14 cellular contexts compared by ENCODE assay signal in genomic region chr6:135322427-135323201, GRCh38.
DNase-seq lines count a peak whose midpoint lies in the region; ATAC-seq and TF ChIP-seq lines count a peak whose summit lies in the region.
"Had no signal": no experiment of that assay in that cellular context is flagged by ENCODE, and none has a peak within 500 bp of the region (broad histone marks: within the 10 kb centered on the region; RNA-seq: fewer than 3 reads in every experiment).

No MANE protein-coding gene starts in this region.

- H3K27me3 Mint-ChIP-seq in CD8-positive, alpha-beta memory T cell = peaks cover 0 to 1% of the 10 kb centered on the region in 2 donors
- H3K27me3 Mint-ChIP-seq: dendritic cell treated with granulocyte-macrophage colony-stimulating factor and Interleukin-4, amounts not matched to agents 40 ng/mL and 50 ng/mL, for 4 days had no signal

- peak overlapping the region; percentile 59; the same call in 1 of the 2 replicates for H3K9ac ChIP-seq in OCI-LY3 (ENCODE audit: low read length)

- TF ChIP-seq CTCF in OCI-LY3 (IDR thresholded peaks at IDR 0.05; ENCODE audit: low read depth, low read length) (no peak), ascending aorta (IDR thresholded peaks at IDR 0.05) (no peak)

- no peaks in the 10 kb centered on the region for H3K79me2 ChIP-seq in OCI-LY3 (ENCODE audit: low read length)

- peaks cover 8 to 10% (median 8%) of the 10 kb centered on the region in 3 donors for H3K4me1 Mint-ChIP-seq in CD8-positive, alpha-beta memory T cell

- no peak for DNase-seq in CD8-positive, alpha-beta memory T cell
- DNase-seq in G401 (ENCODE audit: low spot score) (no peak), inferior parietal cortex (ENCODE audit: extremely low spot score) (no peak), left cardiac atrium (no peak), ascending aorta (ENCODE audit: low spot score in 2 of 2) (no peak)
- DNase-seq: activated CD4-positive, alpha-beta T cell treated with anti-CD3 and anti-CD28 coated beads, Interleukin-2, amount 50 U/mL, for 48 hours; NCI-H510A treated with DMSO at 0.1 percent for 48 hours; upper lobe of left lung had no signal

- H3K36me3 ChIP-seq in CD8-positive, alpha-beta memory T cell (ENCODE audit: insufficient read depth, low read length) = no peaks in the 10 kb centered on the region
- no peaks in the 10 kb centered on the region for H3K36me3 ChIP-seq in OCI-LY3 (replicated peaks; ENCODE audit: low read depth, low read length)
- H3K36me3 ChIP-seq in ascending aorta = no peaks in the 10 kb centered on the region
- H3K36me3 ChIP-seq: upper lobe of left lung had no signal

- POLR2A ChIA-PET in CD8-positive, alpha-beta memory T cell (lab: Charles Lee) = no interaction called here

- H3K9me3 ChIP-seq in CD8-positive, alpha-beta memory T cell (ENCODE audit: low read length) = no peaks in the 10 kb centered on the region
- H3K9me3 ChIP-seq in OCI-LY3 (ENCODE audit: insufficient read depth, low read length) (no peaks in the 10 kb centered on the region), ascending aorta (no peaks in the 10 kb centered on the region)
- H3K9me3 ChIP-seq: upper lobe of left lung had no signal

- H3K27ac ChIP-seq in CD8-positive, alpha-beta memory T cell (ENCODE audit: low read depth, low read length) = peak overlapping the region; percentile 68
- H3K27ac ChIP-seq in OCI-LY3 (ENCODE audit: low read length) (peak overlapping the region; percentile 76), ascending aorta (no peak overlapping the region)
- H3K27ac ChIP-seq: C4-2B, upper lobe of left lung had no signal

- ATAC-seq in GM19324 (IDR thresholded peaks at IDR 0.05; ENCODE audit: low FRiP score, unreplicated experiment) (peak; percentile 58), HG02973 (IDR thresholded peaks at IDR 0.05; ENCODE audit: unreplicated experiment) (peak; percentile 56), left cardiac atrium (no peak)
- ATAC-seq: HCT116 had no signal

- peaks cover 0 to 3% (median 1%) of the 10 kb centered on the region in 3 donors for H3K36me3 Mint-ChIP-seq in CD8-positive, alpha-beta memory T cell

- H2AFZ ChIP-seq in OCI-LY3 (ENCODE audit: low read depth, low read length) = no peak overlapping the region

- peaks cover 0 to 1% (median 0%) of the 10 kb centered on the region in 5 donors for H3K9me3 Mint-ChIP-seq in CD8-positive, alpha-beta memory T cell
- H3K9me3 Mint-ChIP-seq: dendritic cell treated with granulocyte-macrophage colony-stimulating factor and Interleukin-4, amounts not matched to agents 40 ng/mL and 50 ng/mL, for 4 days had no signal

- CTCF ChIA-PET in CD8-positive, alpha-beta memory T cell (lab: Charles Lee) = no interaction called here

- no peak overlapping the region for H3K4me3 ChIP-seq in CD8-positive, alpha-beta memory T cell (ENCODE audit: low read length)
- peak overlapping the region; percentile 66 for H3K4me3 ChIP-seq in OCI-LY3 (ENCODE audit: low read length)
- no peak overlapping the region for H3K4me3 ChIP-seq in ascending aorta
- H3K4me3 ChIP-seq: upper lobe of left lung had no signal

- no peaks in the 10 kb centered on the region for H3K4me1 ChIP-seq in CD8-positive, alpha-beta memory T cell (ENCODE audit: insufficient read depth, low read length)
- H3K4me1 ChIP-seq in OCI-LY3 (ENCODE audit: low read length) = peaks cover 25% of the 10 kb centered on the region
- H3K4me1 ChIP-seq in ascending aorta = no peaks in the 10 kb centered on the region
- H3K4me1 ChIP-seq: upper lobe of left lung had no signal

- peak overlapping the region in 3 of 8 donors; percentile 9 to 60 (median 45) for H3K27ac Mint-ChIP-seq in CD8-positive, alpha-beta memory T cell
- H3K27ac Mint-ChIP-seq: dendritic cell treated with granulocyte-macrophage colony-stimulating factor and Interleukin-4, amounts not matched to agents 40 ng/mL and 50 ng/mL, for 4 days had no signal

- H3K27me3 ChIP-seq in CD8-positive, alpha-beta memory T cell (ENCODE audit: insufficient read depth, low read length, poor library complexity, severe bottlenecking) = no peaks in the 10 kb centered on the region
- H3K27me3 ChIP-seq in OCI-LY3 (ENCODE audit: low read depth, low read length) (no peaks in the 10 kb centered on the region), ascending aorta (no peaks in the 10 kb centered on the region)
- H3K27me3 ChIP-seq: upper lobe of left lung had no signal

- no peaks in the 10 kb centered on the region for H4K20me1 ChIP-seq in OCI-LY3 (ENCODE audit: insufficient read depth, low read length)

- peak overlapping the region in 2 of 7 donors; percentile 3 to 28 for H3K4me3 Mint-ChIP-seq in CD8-positive, alpha-beta memory T cell
- H3K4me3 Mint-ChIP-seq: dendritic cell treated with granulocyte-macrophage colony-stimulating factor and Interleukin-4, amounts not matched to agents 40 ng/mL and 50 ng/mL, for 4 days had no signal

- in situ Hi-C loops in G401 (cut with HindIII; ENCODE audit: low sequenced_read_pairs) = no loop called here

- peak overlapping the region; percentile 90 for H3K4me2 ChIP-seq in OCI-LY3 (ENCODE audit: low read length)

- intact Hi-C loops in left cardiac atrium (cut with DNase I) (no loop called here), ascending aorta (cut with DNase I) (no loop called here)

Comparison
In these comparisons a context has a peak if more than half of its experiments do, and no peak if none do; other contexts are left out.
1. H3K27ac ChIP-seq: peak in CD8-positive, alpha-beta memory T cell (single experiment) and OCI-LY3 (single experiment); none in ascending aorta (0 of 2).
2. ATAC-seq: peak in GM19324 (single experiment) and HG02973 (single experiment); none in left cardiac atrium (0 of 2).